ENCODE assay signal across 21 cellular contexts in the genomic region with DNA sequence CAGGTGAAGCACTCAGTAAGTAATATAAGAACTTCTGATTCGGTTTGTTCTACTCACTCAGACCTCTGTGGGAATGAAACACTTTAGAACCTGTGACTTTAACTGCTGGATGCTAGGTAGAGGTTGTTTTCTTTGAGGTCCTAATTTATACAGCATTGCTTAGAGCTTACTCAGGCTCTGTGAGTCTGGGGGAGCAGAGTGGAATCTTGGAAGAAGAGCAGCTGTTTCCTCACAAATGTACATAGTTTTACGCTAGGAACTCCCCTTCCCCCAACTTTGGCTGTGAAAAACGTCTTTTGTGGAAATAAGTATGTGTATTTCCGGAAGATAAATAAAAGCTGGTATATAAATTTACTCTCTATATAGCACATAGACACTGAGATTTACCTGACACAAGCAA.
"Had no signal": no experiment of that assay in that cellular context is flagged by ENCODE, and none has a peak within 500 bp of the region (broad histone marks: within the 10 kb centered on the region; RNA-seq: fewer than 3 reads in every experiment).

No MANE protein-coding gene starts in this region.

- H3K36me3 ChIP-seq: heart right ventricle, ovary, stomach, thoracic aorta had no signal

- H3K4me1 ChIP-seq: heart right ventricle had no signal

- H3K27ac ChIP-seq: dorsolateral prefrontal cortex, heart right ventricle, ovary, stomach, thoracic aorta had no signal

- H3K27me3 ChIP-seq: heart right ventricle, ovary, stomach had no signal

- H3K9me3 ChIP-seq: ovary, thoracic aorta had no signal

- DNase-seq: cortex of kidney; dorsolateral prefrontal cortex; effector memory CD4-positive, alpha-beta T cell; heart right ventricle; kidney; left cardiac atrium; left ventricle myocardium superior; naive thymus-derived CD4-positive, alpha-beta T cell; nucleus accumbens; ovary; right cardiac atrium; small intestine; stimulated activated CD4-positive, alpha-beta T cell treated with anti-CD3 and anti-CD28 coated beads, Interleukin-12 subunit alpha, Interleukin-12 subunit beta, amount 100 ng/mL, for 4 hours; stimulated activated naive CD4-positive, alpha-beta T cell; stomach; substantia nigra; trophoblast cell had no signal

- H3K4me3 ChIP-seq: dorsolateral prefrontal cortex, heart right ventricle, ovary, stomach, thoracic aorta had no signal

- FAIRE-seq: endometrium, frontal cortex, kidney, small intestine had no signal

- ATAC-seq: esophagus mucosa; heart right ventricle; left cardiac atrium; left ventricle myocardium superior; naive thymus-derived CD4-positive, alpha-beta T cell; right cardiac atrium had no signal
